Comparison of ENCODE assay signal across 20 cellular contexts in the genomic region with DNA sequence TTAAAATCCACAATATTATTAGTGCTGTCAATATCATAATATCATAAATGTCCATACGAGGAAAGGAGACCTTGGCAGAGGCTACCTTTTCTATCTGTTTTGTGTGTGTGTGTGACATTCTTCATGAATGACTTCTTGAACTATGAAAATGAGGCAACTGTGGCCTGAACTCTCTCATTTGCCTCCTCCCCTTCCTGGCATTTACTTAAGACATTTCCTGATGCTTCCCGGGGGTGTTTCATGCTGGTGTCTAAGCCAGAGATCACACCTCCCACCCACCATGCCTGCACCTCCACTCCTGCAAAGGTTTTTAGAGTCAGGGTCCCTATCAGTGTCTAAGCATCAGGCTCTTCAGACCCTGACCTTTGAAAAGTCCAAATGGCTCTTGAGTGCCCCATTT.
"Had no signal": no experiment of that assay in that cellular context is flagged by ENCODE, and none has a peak within 500 bp of the region (broad histone marks: within the 10 kb centered on the region; RNA-seq: fewer than 3 reads in every experiment).

No MANE protein-coding gene starts in this region.

- H3K4me1 Mint-ChIP-seq: activated CD4-positive, alpha-beta memory T cell treated with anti-CD3 and anti-CD28 coated beads, Interleukin-2, amount 10 ng/mL, durations not matched to agents 7 days and 5 days; activated CD8-positive, alpha-beta memory T cell treated with anti-CD3 and anti-CD28 coated beads, Interleukin-2, amount 10 ng/mL, durations not matched to agents 7 days and 5 days; activated naive CD8-positive, alpha-beta T cell treated with anti-CD3 and anti-CD28 coated beads, Interleukin-2, amount 10 ng/mL, durations not matched to agents 7 days and 5 days; stimulated activated naive B cell treated with anti-CD40 and anti-IgM and Interleukin-4, amounts not matched to agents 10 μg/mL and 1 μg/mL and 100 μg/mL, for 72 hours; T-cell had no signal

- H3K27me3 ChIP-seq: brain microvascular endothelial cell, gastrocnemius medialis, neural progenitor cell, upper lobe of left lung had no signal

- H3K4me3 ChIP-seq: dorsolateral prefrontal cortex, gastrocnemius medialis, mucosa of descending colon, neural progenitor cell, spleen, thoracic aorta, upper lobe of left lung had no signal

- H3K36me3 Mint-ChIP-seq: activated CD8-positive, alpha-beta memory T cell treated with anti-CD3 and anti-CD28 coated beads, Interleukin-2, amount 10 ng/mL, durations not matched to agents 7 days and 5 days; activated naive CD8-positive, alpha-beta T cell treated with anti-CD3 and anti-CD28 coated beads, Interleukin-2, amount 10 ng/mL, durations not matched to agents 7 days and 5 days; naive B cell; stimulated activated naive B cell treated with anti-CD40 and anti-IgM and Interleukin-4, amounts not matched to agents 10 μg/mL and 1 μg/mL and 100 μg/mL, for 72 hours; T-cell had no signal

- ATAC-seq: activated CD8-positive, alpha-beta memory T cell treated with anti-CD3 and anti-CD28 coated beads, Interleukin-2, amount 10 ng/mL, durations not matched to agents 7 days and 5 days; gastrocnemius medialis; left ventricle myocardium superior; mucosa of descending colon; sciatic nerve; stimulated activated naive B cell treated with anti-CD40 and anti-IgM and Interleukin-4, amounts not matched to agents 10 μg/mL and 1 μg/mL and 100 μg/mL, for 72 hours; T-cell had no signal

- H3K4me1 ChIP-seq: gastrocnemius medialis, spleen, upper lobe of left lung had no signal

- H3K27ac Mint-ChIP-seq: activated CD4-positive, alpha-beta memory T cell treated with anti-CD3 and anti-CD28 coated beads, Interleukin-2, amount 10 ng/mL, durations not matched to agents 7 days and 5 days; activated CD8-positive, alpha-beta memory T cell treated with anti-CD3 and anti-CD28 coated beads, Interleukin-2, amount 10 ng/mL, durations not matched to agents 7 days and 5 days; activated naive CD8-positive, alpha-beta T cell treated with anti-CD3 and anti-CD28 coated beads, Interleukin-2, amount 10 ng/mL, durations not matched to agents 7 days and 5 days; naive B cell; neural progenitor cell; stimulated activated naive B cell treated with anti-CD40 and anti-IgM and Interleukin-4, amounts not matched to agents 10 μg/mL and 1 μg/mL and 100 μg/mL, for 72 hours; T-cell had no signal

- H3K9me3 ChIP-seq: gastrocnemius medialis, mucosa of descending colon, spleen, thoracic aorta, upper lobe of left lung had no signal

- H3K36me3 ChIP-seq: brain microvascular endothelial cell, gastrocnemius medialis, neural progenitor cell, spleen, thoracic aorta, upper lobe of left lung had no signal

- H2AFZ ChIP-seq: neural progenitor cell had no signal

- H3K27me3 Mint-ChIP-seq: activated CD4-positive, alpha-beta memory T cell treated with anti-CD3 and anti-CD28 coated beads, Interleukin-2, amount 10 ng/mL, durations not matched to agents 7 days and 5 days; activated CD8-positive, alpha-beta memory T cell treated with anti-CD3 and anti-CD28 coated beads, Interleukin-2, amount 10 ng/mL, durations not matched to agents 7 days and 5 days; activated naive CD8-positive, alpha-beta T cell treated with anti-CD3 and anti-CD28 coated beads, Interleukin-2, amount 10 ng/mL, durations not matched to agents 7 days and 5 days had no signal

- H3K4me2 ChIP-seq: neural progenitor cell had no signal

- H3K4me3 Mint-ChIP-seq: activated CD4-positive, alpha-beta memory T cell treated with anti-CD3 and anti-CD28 coated beads, Interleukin-2, amount 10 ng/mL, durations not matched to agents 7 days and 5 days; activated CD8-positive, alpha-beta memory T cell treated with anti-CD3 and anti-CD28 coated beads, Interleukin-2, amount 10 ng/mL, durations not matched to agents 7 days and 5 days; activated naive CD8-positive, alpha-beta T cell treated with anti-CD3 and anti-CD28 coated beads, Interleukin-2, amount 10 ng/mL, durations not matched to agents 7 days and 5 days; naive B cell; neural progenitor cell; stimulated activated naive B cell treated with anti-CD40 and anti-IgM and Interleukin-4, amounts not matched to agents 10 μg/mL and 1 μg/mL and 100 μg/mL, for 72 hours; T-cell had no signal

- H3K9me3 Mint-ChIP-seq: activated CD4-positive, alpha-beta memory T cell treated with anti-CD3 and anti-CD28 coated beads, Interleukin-2, amount 10 ng/mL, durations not matched to agents 7 days and 5 days; activated naive CD8-positive, alpha-beta T cell treated with anti-CD3 and anti-CD28 coated beads, Interleukin-2, amount 10 ng/mL, durations not matched to agents 7 days and 5 days; stimulated activated naive B cell treated with anti-CD40 and anti-IgM and Interleukin-4, amounts not matched to agents 10 μg/mL and 1 μg/mL and 100 μg/mL, for 72 hours; T-cell had no signal

- H3K9ac ChIP-seq: neural progenitor cell had no signal

- DNase-seq: activated CD4-positive, alpha-beta memory T cell treated with anti-CD3 and anti-CD28 coated beads, Interleukin-2, amount 10 ng/mL, durations not matched to agents 7 days and 5 days; activated CD4-positive, alpha-beta T cell treated with anti-CD3 and anti-CD28 coated beads for 48 hours; activated CD4-positive, CD25-positive, alpha-beta regulatory T cell; activated CD8-positive, alpha-beta memory T cell treated with anti-CD3 and anti-CD28 coated beads, Interleukin-2, amount 10 ng/mL, durations not matched to agents 7 days and 5 days; activated naive CD8-positive, alpha-beta T cell treated with anti-CD3 and anti-CD28 coated beads, Interleukin-2, amount 10 ng/mL, durations not matched to agents 7 days and 5 days; anterior cingulate cortex; brain microvascular endothelial cell; dorsolateral prefrontal cortex; gastrocnemius medialis; kidney glomerular epithelial cell; left ventricle myocardium superior; mucosa of descending colon; naive B cell; spleen; stimulated activated naive B cell treated with anti-CD40 and anti-IgM and Interleukin-4, amounts not matched to agents 10 μg/mL and 1 μg/mL and 100 μg/mL, for 72 hours; T-cell; upper lobe of left lung had no signal

- H3K27ac ChIP-seq: brain microvascular endothelial cell, dorsolateral prefrontal cortex, gastrocnemius medialis, neural progenitor cell, spleen, thoracic aorta, upper lobe of left lung had no signal
